ENCODE assay signal across 28 cellular contexts in the genomic region with DNA sequence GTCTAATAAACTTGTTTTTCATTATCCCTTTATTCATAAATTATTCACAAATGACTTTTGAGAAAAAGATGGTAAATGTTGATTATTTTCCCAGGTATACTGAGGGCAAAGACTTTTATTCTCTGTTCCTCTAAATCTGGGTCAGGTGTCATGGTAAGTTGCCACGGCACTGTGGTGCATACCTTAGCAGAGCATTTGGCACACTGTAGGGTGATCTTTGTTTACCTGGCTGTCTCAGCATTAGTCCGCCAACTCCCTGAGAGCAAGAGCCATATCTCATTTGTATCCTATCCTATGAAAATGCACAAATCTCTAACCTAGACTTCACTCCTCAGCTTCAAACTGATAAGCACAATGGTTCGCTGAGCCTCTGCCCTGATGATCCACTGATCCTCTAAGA.
"Had no signal": no experiment of that assay in that cellular context is flagged by ENCODE, and none has a peak within 500 bp of the region (broad histone marks: within the 10 kb centered on the region; RNA-seq: fewer than 3 reads in every experiment).

No MANE protein-coding gene starts in this region.

- H3K79me2 ChIP-seq: parathyroid adenoma had no signal

- H3K4me3 ChIP-seq: neural progenitor cell, ovary, psoas muscle, skin epidermis, smooth muscle cell, spleen, suprapubic skin, testis, tibial artery, transverse colon, upper lobe of right lung, uterus had no signal

- H3K9me3 ChIP-seq: ovary, psoas muscle, spleen, suprapubic skin, testis, tibial artery, transverse colon, upper lobe of right lung, uterus had no signal

- H3K9ac ChIP-seq: neural progenitor cell, parathyroid adenoma had no signal

- H3K27me3 ChIP-seq: neural progenitor cell, ovary, spleen, suprapubic skin, testis, tibial artery, transverse colon, upper lobe of right lung, uterus had no signal

- H3K36me3 ChIP-seq: neural progenitor cell, ovary, uterus had no signal

- H3K4me1 ChIP-seq: neural progenitor cell, parathyroid adenoma, psoas muscle, spleen, suprapubic skin, testis, tibial artery, transverse colon, upper lobe of right lung, uterus had no signal

- H3K4me2 ChIP-seq: neural progenitor cell, smooth muscle cell had no signal

- ATAC-seq: naive thymus-derived CD4-positive, alpha-beta T cell; natural killer cell; psoas muscle; right cardiac atrium; sciatic nerve; stimulated activated memory B cell treated with anti-CD40 and anti-IgM and Interleukin-4, amounts not matched to agents 10 μg/mL and 1 μg/mL and 100 μg/mL, for 72 hours; stimulated activated naive CD8-positive, alpha-beta T cell treated with anti-CD3 and anti-CD28 coated beads, Interleukin-15, amount 100 ng/mL, for 72 hours; upper lobe of right lung had no signal

- DNase-seq: naive thymus-derived CD4-positive, alpha-beta T cell; natural killer cell; occipital lobe; ovary; posterior cingulate gyrus; psoas muscle; right cardiac atrium; spleen; stimulated activated CD4-positive, alpha-beta T cell treated with anti-CD3 and anti-CD28 coated beads, Interleukin-12 subunit alpha, Interleukin-12 subunit beta, amount 100 ng/mL, for 4 hours; stimulated activated CD4-positive, alpha-beta T cell treated with anti-CD3 and anti-CD28 coated beads, Interleukin-1b, Interleukin-23, amount 100 ng/mL, for 48 hours; stimulated activated CD4-positive, alpha-beta T cell treated with anti-CD3 and anti-CD28 coated beads, Interleukin-4, amount 100 ng/mL, for 1 hour; stimulated activated CD4-positive, alpha-beta T cell treated with anti-CD3 and anti-CD28 coated beads, Interleukin-4, amount 100 ng/mL, for 4 hours; stimulated activated CD8-positive, alpha-beta memory T cell treated with anti-CD3 and anti-CD28 coated beads, Interleukin-4, amount 100 ng/mL, for 48 hours; stimulated activated naive CD4-positive, alpha-beta T cell; stimulated activated naive CD8-positive, alpha-beta T cell treated with anti-CD3 and anti-CD28 coated beads, Interleukin-15, amount 100 ng/mL, for 72 hours; substantia nigra; testis; tibial artery; transverse colon; upper lobe of right lung; uterus had no signal

- H3K27ac ChIP-seq: neural progenitor cell, ovary, parathyroid adenoma, psoas muscle, skin epidermis, suprapubic skin, testis, tibial artery, transverse colon, upper lobe of right lung, uterus had no signal

- H2AFZ ChIP-seq: neural progenitor cell, parathyroid adenoma had no signal
